ENCODE assay signal across 18 cellular contexts in genomic region chr6:109790131-109790530, GRCh38.
DNase-seq lines count a peak whose midpoint lies in the region; ATAC-seq and TF ChIP-seq lines count a peak whose summit lies in the region.
"Had no signal": no experiment of that assay in that cellular context is flagged by ENCODE, and none has a peak within 500 bp of the region (broad histone marks: within the 10 kb centered on the region; RNA-seq: fewer than 3 reads in every experiment).

No MANE protein-coding gene starts in this region.

- H3K36me3 Mint-ChIP-seq in mesothelial cell of epicardium, result peaks cover 22% of the 10 kb centered on the region

- H3K9me3 Mint-ChIP-seq in mesothelial cell of epicardium, result no peaks in the 10 kb centered on the region
- H3K9me3 Mint-ChIP-seq: activated T-helper 17 cell treated with anti-CD3 and anti-CD28 coated beads, Interleukin-2, amount 50 U/mL, for 72 hours had no signal

- TF ChIP-seq CTCF in AG09319 (IDR thresholded peaks at IDR 0.05; ENCODE audit: low read depth, low read length) (no peak), choroid plexus epithelial cell (conservative IDR thresholded peaks at IDR 0.05; ENCODE audit: low read depth, low read length) (no peak), mesothelial cell of epicardium (IDR thresholded peaks at IDR 0.05; ENCODE audit: unreplicated experiment) (no peak)

- peak overlapping the region; percentile 31 for H3K27ac Mint-ChIP-seq in mesothelial cell of epicardium
- H3K27ac Mint-ChIP-seq: activated T-helper 17 cell treated with anti-CD3 and anti-CD28 coated beads, Interleukin-2, amount 50 U/mL, for 72 hours had no signal

- no peak overlapping the region for H3K4me3 ChIP-seq in choroid plexus epithelial cell (ENCODE audit: low read depth, low read length)
- H3K4me3 ChIP-seq: lower lobe of right lung, thoracic aorta had no signal

- H3K4me3 Mint-ChIP-seq in mesothelial cell of epicardium, result no peak overlapping the region
- H3K4me3 Mint-ChIP-seq: activated T-helper 17 cell treated with anti-CD3 and anti-CD28 coated beads, Interleukin-2, amount 50 U/mL, for 72 hours had no signal

- DNase-seq in AG09319 (ENCODE audit: extremely low read depth, low read depth) (peak; percentile 16), LHCN-M2 (ENCODE audit: low read depth) (peak; percentile 70), choroid plexus epithelial cell (ENCODE audit: low read depth) (peak; percentile 62), mesothelial cell of epicardium (ENCODE audit: low spot score in 2 of 2, unreplicated experiment in 2 of 2) (no peak), mucosa of gallbladder (ENCODE audit: low spot score) (no peak), GM19238 (ENCODE audit: insufficient read length, low spot score) (no peak), NCI-H82 treated with DMSO at 0.1 percent for 48 hours (lab: John Stamatoyannopoulos, UW; ENCODE audit: unreplicated experiment) (no peak)
- DNase-seq: activated CD4-positive, alpha-beta T cell treated with anti-CD3 and anti-CD28 coated beads, Interleukin-2, amount 50 U/mL, for 48 hours; BE2C; DND-41; lower lobe of right lung; NCI-H2081; occipital lobe; stimulated activated CD4-positive, alpha-beta T cell treated with anti-CD3 and anti-CD28 coated beads, Interleukin-15, amount 100 ng/mL, for 24 hours; T1000 had no signal

- ATAC-seq in HG03097 (IDR thresholded peaks at IDR 0.05; ENCODE audit: low FRiP score, unreplicated experiment), result no peak
- ATAC-seq: activated T-helper 17 cell treated with anti-CD3 and anti-CD28 coated beads, Interleukin-2, amount 50 U/mL, for 72 hours; lower lobe of right lung had no signal

- peaks cover 32% of the 10 kb centered on the region for H3K4me1 Mint-ChIP-seq in mesothelial cell of epicardium
- H3K4me1 Mint-ChIP-seq: activated T-helper 17 cell treated with anti-CD3 and anti-CD28 coated beads, Interleukin-2, amount 50 U/mL, for 72 hours had no signal

- H3K27me3 Mint-ChIP-seq in mesothelial cell of epicardium (ENCODE audit: low read depth), result no peaks in the 10 kb centered on the region
- H3K27me3 Mint-ChIP-seq: activated T-helper 17 cell treated with anti-CD3 and anti-CD28 coated beads, Interleukin-2, amount 50 U/mL, for 72 hours had no signal

Comparison
In these comparisons a context has a peak if more than half of its experiments do, and no peak if none do; other contexts are left out.
1. DNase-seq: peak in AG09319 (single experiment), LHCN-M2 (single experiment) and choroid plexus epithelial cell (single experiment); none in mesothelial cell of epicardium (0 of 2), mucosa of gallbladder (single experiment), GM19238 (single experiment) and NCI-H82 treated with DMSO at 0.1 percent for 48 hours (single experiment).